ENCODE assay signal across 20 cellular contexts in genomic region chr7:95630702-95631458, GRCh38. TPM values are rescaled to one million over a fixed set of nuclear protein-coding genes. Genes with fewer than 3 reads are reported as not detected.
DNase-seq lines count a peak whose midpoint lies in the region; ATAC-seq and TF ChIP-seq lines count a peak whose summit lies in the region.
"Had no signal": no experiment of that assay in that cellular context is flagged by ENCODE, and none has a peak within 500 bp of the region (broad histone marks: within the 10 kb centered on the region; RNA-seq: fewer than 3 reads in every experiment).

No MANE protein-coding gene starts in this region.

- intact Hi-C loops in prostate gland (cut with DNase I): no loop called here

- POLR2A ChIA-PET in GM10248 (lab: Yijun Ruan, JAX): no interaction called here

- no peaks in the 10 kb centered on the region for H3K36me3 ChIP-seq in prostate gland
- H3K36me3 ChIP-seq: WERI-Rb-1 had no signal

- H3K27me3 Mint-ChIP-seq in mesothelial cell of epicardium (ENCODE audit: low read depth): no peaks in the 10 kb centered on the region
- H3K27me3 Mint-ChIP-seq in progenitor cell of endocrine pancreas: no peaks in the 10 kb centered on the region
- H3K27me3 Mint-ChIP-seq: activated naive CD8-positive, alpha-beta T cell treated with anti-CD3 and anti-CD28 coated beads, Interleukin-2, amount 50 U/mL, for 24 hours; effector memory CD8-positive, alpha-beta T cell had no signal

- DNase-seq in LNCaP clone FGC (ENCODE audit: low read depth): peak; percentile 87
- DNase-seq in fibroblast of mammary gland (ENCODE audit: low read depth): peak; percentile 45
- peak; percentile 61 for DNase-seq in prostate gland (ENCODE audit: low spot score)
- no peak for DNase-seq in mesothelial cell of epicardium (ENCODE audit: low spot score in 2 of 2, unreplicated experiment in 2 of 2)
- no peak for DNase-seq in GM10248 (ENCODE audit: extremely low spot score)
- DNase-seq in progenitor cell of endocrine pancreas (ENCODE audit: low spot score, unreplicated experiment): no peak
- DNase-seq: activated CD8-positive, alpha-beta memory T cell treated with anti-CD3 and anti-CD28 coated beads for 24 hours; activated naive CD8-positive, alpha-beta T cell treated with anti-CD3 and anti-CD28 coated beads, Interleukin-2, amount 50 U/mL, for 24 hours; effector memory CD8-positive, alpha-beta T cell; foreskin melanocyte; natural killer cell; NCI-H1694; NCI-H226; psoas muscle; stimulated activated naive CD4-positive, alpha-beta T cell treated with Interleukin-2 at 50 U/mL for 16 hours; WERI-Rb-1 had no signal

- H3K27ac ChIP-seq in 22Rv1 (peak overlapping the region; percentile 56), prostate gland (peak overlapping the region; percentile 4 to 56)
- H3K27ac ChIP-seq: psoas muscle, WERI-Rb-1 had no signal

- H3K27ac Mint-ChIP-seq in mesothelial cell of epicardium: no peak overlapping the region
- H3K27ac Mint-ChIP-seq in progenitor cell of endocrine pancreas: no peak overlapping the region
- H3K27ac Mint-ChIP-seq: activated naive CD8-positive, alpha-beta T cell treated with anti-CD3 and anti-CD28 coated beads, Interleukin-2, amount 50 U/mL, for 24 hours; effector memory CD8-positive, alpha-beta T cell; natural killer cell had no signal

- no peak overlapping the region for H3K4me3 Mint-ChIP-seq in mesothelial cell of epicardium
- H3K4me3 Mint-ChIP-seq in progenitor cell of endocrine pancreas (ENCODE audit: low read depth): no peak overlapping the region
- H3K4me3 Mint-ChIP-seq: activated naive CD8-positive, alpha-beta T cell treated with anti-CD3 and anti-CD28 coated beads, Interleukin-2, amount 50 U/mL, for 24 hours; effector memory CD8-positive, alpha-beta T cell; natural killer cell had no signal

- CTCF ChIA-PET in GM10248 (lab: Yijun Ruan, JAX): interaction anchor here (0.8 to 1.7 kb wide), 3 partner anchors 9 to 59 kb away, joined by 3 to 6 read pairs (median 4); no protein-coding TSS in a partner anchor

- no peaks in the 10 kb centered on the region for H3K4me1 Mint-ChIP-seq in mesothelial cell of epicardium
- peaks cover 11% of the 10 kb centered on the region for H3K4me1 Mint-ChIP-seq in progenitor cell of endocrine pancreas (ENCODE audit: low read depth)
- H3K4me1 Mint-ChIP-seq: activated naive CD8-positive, alpha-beta T cell treated with anti-CD3 and anti-CD28 coated beads, Interleukin-2, amount 50 U/mL, for 24 hours had no signal

- H3K27me3 ChIP-seq in prostate gland (replicated peaks; ENCODE audit: insufficient read depth): no peaks in the 10 kb centered on the region

- H3K9me3 ChIP-seq in prostate gland: no peaks in the 10 kb centered on the region
- H3K9me3 ChIP-seq: psoas muscle had no signal

- no peaks in the 10 kb centered on the region for H3K9me3 Mint-ChIP-seq in mesothelial cell of epicardium
- no peaks in the 10 kb centered on the region for H3K9me3 Mint-ChIP-seq in progenitor cell of endocrine pancreas (ENCODE audit: low read depth)
- H3K9me3 Mint-ChIP-seq: natural killer cell had no signal

- H3K4me3 ChIP-seq in LNCaP clone FGC (ENCODE audit: low read depth, low read length): no peak overlapping the region
- H3K4me3 ChIP-seq in fibroblast of mammary gland (ENCODE audit: control insufficient read depth, low read depth, low read length): no peak overlapping the region
- no peak overlapping the region for H3K4me3 ChIP-seq in prostate gland
- H3K4me3 ChIP-seq: GM12878, psoas muscle had no signal

- TF ChIP-seq POLR2A in prostate gland (IDR thresholded peaks at IDR 0.05): no peak

- peaks cover 3% of the 10 kb centered on the region for H3K4me1 ChIP-seq in prostate gland (replicated peaks)

- no peak for ATAC-seq in GM18868 (IDR thresholded peaks at IDR 0.05; ENCODE audit: unreplicated experiment)
- ATAC-seq: activated naive CD8-positive, alpha-beta T cell treated with anti-CD3 and anti-CD28 coated beads, Interleukin-2, amount 50 U/mL, for 24 hours; effector memory CD8-positive, alpha-beta T cell; GM12878; natural killer cell; psoas muscle had no signal

- TF ChIP-seq CTCF in 22Rv1 (IDR thresholded peaks at IDR 0.05) (no peak), LNCaP clone FGC (IDR thresholded peaks at IDR 0.05; ENCODE audit: control insufficient read depth, extremely low read depth, insufficient read depth) (no peak), fibroblast of mammary gland (conservative IDR thresholded peaks at IDR 0.05; ENCODE audit: control insufficient read depth, insufficient read depth, low read depth, low read length) (no peak), prostate gland (IDR thresholded peaks at IDR 0.05) (no peak), mesothelial cell of epicardium (IDR thresholded peaks at IDR 0.05; ENCODE audit: unreplicated experiment) (no peak), GM10248 (IDR thresholded peaks at IDR 0.05; ENCODE audit: control extremely low read depth, extremely low read depth, low read depth, missing control alignments) (no peak), progenitor cell of endocrine pancreas (IDR thresholded peaks at IDR 0.05; ENCODE audit: unreplicated experiment) (no peak)

- H3K36me3 Mint-ChIP-seq in mesothelial cell of epicardium (no peaks in the 10 kb centered on the region), progenitor cell of endocrine pancreas (ENCODE audit: insufficient read depth) (no peaks in the 10 kb centered on the region)
- H3K36me3 Mint-ChIP-seq: natural killer cell had no signal

- 37% methylated on average over 6 of the region's 6 CpGs for WGBS in prostate gland

RNA-seq across cellular contexts. Expression of gene PDK4, which starts 34.6 kb away (rescaled TPM):
- total RNA-seq in prostate gland (10 to 100 TPM; 61.3 to 65.5 TPM), mesothelial cell of epicardium (0.98 to 1.1 TPM (median 1.0 TPM) in 3 replicates), progenitor cell of endocrine pancreas (21.0 and 29.1 TPM in 2 replicates)
- total RNA-seq: T-helper 1 cell treated with Interleukin-12 subunit alpha and Interleukin-12 subunit beta and Interleukin-4 antibody, amounts not matched to agents 30 ng/mL and 1 ng/mL, for 36 hours had no signal

Comparison
In these comparisons a context has a peak if more than half of its experiments do, and no peak if none do; other contexts are left out.
1. DNase-seq: peak in LNCaP clone FGC (single experiment), fibroblast of mammary gland (single experiment) and prostate gland (single experiment); none in mesothelial cell of epicardium (0 of 2), GM10248 (single experiment) and progenitor cell of endocrine pancreas (single experiment).
2. RNA of gene PDK4, which starts 34.6 kb away (total RNA-seq): 61.3 to 65.5 TPM in prostate gland and 21.0 to 29.1 TPM in progenitor cell of endocrine pancreas; 0.98 to 1.1 TPM in mesothelial cell of epicardium; every median in the first group is over 10 times any median in the second.